ENCODE assay signal across 18 cellular contexts in the genomic region with DNA sequence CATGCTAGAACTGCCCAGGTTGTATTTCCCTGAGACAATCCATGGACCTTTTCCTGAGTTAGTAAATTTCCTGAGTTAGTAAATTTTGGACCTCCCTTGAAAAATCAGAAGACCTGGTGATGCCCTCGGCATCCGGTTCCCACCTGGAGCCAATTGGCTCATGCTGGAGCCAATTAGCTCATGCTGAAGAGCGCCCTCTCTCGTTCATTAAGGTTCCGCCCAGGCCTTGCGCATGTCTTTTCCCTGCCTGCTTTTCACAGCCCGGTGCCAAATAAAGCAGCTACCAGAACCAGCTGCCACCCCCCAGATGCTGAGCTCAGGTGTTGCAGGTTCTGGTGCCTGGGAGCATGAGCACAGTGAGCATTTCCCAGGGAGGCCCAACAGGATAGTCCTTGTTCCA.
DNase-seq lines count a peak whose midpoint lies in the region; ATAC-seq, FAIRE-seq and TF ChIP-seq lines count a peak whose summit lies in the region.
"Had no signal": no experiment of that assay in that cellular context is flagged by ENCODE, and none has a peak within 500 bp of the region (broad histone marks: within the 10 kb centered on the region; RNA-seq: fewer than 3 reads in every experiment).

No MANE protein-coding gene starts in this region.

- FAIRE-seq in A549 (lab: Jason Lieb, UNC) (no peak), RCC 7860 (lab: Jason Lieb, UNC) (no peak)

- peaks cover 51% of the 10 kb centered on the region for H3K36me3 Mint-ChIP-seq in stimulated activated memory B cell treated with anti-CD40 and anti-IgM and Interleukin-4, amounts not matched to agents 10 μg/mL and 1 μg/mL and 100 μg/mL, for 72 hours

- 74% methylated on average over 7 of the region's 7 CpGs for WGBS in A549 (ENCODE audit: missing lambda C conversion rate)

- H3K27ac ChIP-seq in A549 (no peak overlapping the region), DOHH2 (ENCODE audit: low read depth, low read length) (no peak overlapping the region)
- H3K27ac ChIP-seq: gastroesophageal sphincter, parathyroid adenoma, Peyer's patch, WERI-Rb-1 had no signal

- H3K4me2 ChIP-seq in A549 (no peak overlapping the region), DOHH2 (ENCODE audit: low read length) (no peak overlapping the region)

- peaks cover 70% of the 10 kb centered on the region for H3K36me3 ChIP-seq in DOHH2 (ENCODE audit: control insufficient read depth, low read length)
- H3K36me3 ChIP-seq: gastroesophageal sphincter, Peyer's patch, WERI-Rb-1 had no signal

- POLR2A ChIA-PET in A549 (lab: Yijun Ruan, JAX) = no interaction called here

- TF ChIP-seq EP300 in A549 (IDR thresholded peaks at IDR 0.05) = no peak

- no peaks in the 10 kb centered on the region for H3K9me3 Mint-ChIP-seq in stimulated activated memory B cell treated with anti-CD40 and anti-IgM and Interleukin-4, amounts not matched to agents 10 μg/mL and 1 μg/mL and 100 μg/mL, for 72 hours
- H3K9me3 Mint-ChIP-seq: activated naive CD8-positive, alpha-beta T cell treated with anti-CD3 and anti-CD28 coated beads for 36 hours had no signal

- no peaks in the 10 kb centered on the region for H3K79me2 ChIP-seq in DOHH2 (ENCODE audit: control insufficient read depth, low read length)
- H3K79me2 ChIP-seq: parathyroid adenoma had no signal

- H3K4me3 Mint-ChIP-seq in stimulated activated memory B cell treated with anti-CD40 and anti-IgM and Interleukin-4, amounts not matched to agents 10 μg/mL and 1 μg/mL and 100 μg/mL, for 72 hours = no peak overlapping the region
- H3K4me3 Mint-ChIP-seq: activated naive CD8-positive, alpha-beta T cell treated with anti-CD3 and anti-CD28 coated beads for 36 hours; CD4-positive, CD25-positive, alpha-beta regulatory T cell had no signal

- CTCF ChIA-PET in A549 (lab: Yijun Ruan, JAX) = interaction anchor here (0.6 kb wide), 1 partner anchor 377 kb away, joined by 3 read pairs; no protein-coding TSS in a partner anchor

- peak in 1 of 2 experiments; percentile 28 for DNase-seq in A549 (ENCODE audit: low read depth in 1 of 2, low spot score in 1 of 2)
- peak; percentile 4 to 6 for DNase-seq in erythroblast (lab: John Stamatoyannopoulos, UW)
- no peak for DNase-seq in COLO829 (ENCODE audit: low spot score)
- no peak for DNase-seq in RCC 7860 (ENCODE audit: low spot score)
- DNase-seq: activated naive CD8-positive, alpha-beta T cell treated with anti-CD3 and anti-CD28 coated beads for 36 hours; effector CD8-positive, alpha-beta T cell; midbrain; NCI-H1105 treated with DMSO at 0.1 percent for 48 hours; NCI-H345; Peyer's patch; WERI-Rb-1 had no signal

- TF ChIP-seq RAD21 in A549 (conservative IDR thresholded peaks at IDR 0.05 in 1 of 2, IDR thresholded peaks at IDR 0.05 in 1 of 2) = no peak; a peak in 1 of 5 replicates

- H3K27me3 Mint-ChIP-seq in stimulated activated memory B cell treated with anti-CD40 and anti-IgM and Interleukin-4, amounts not matched to agents 10 μg/mL and 1 μg/mL and 100 μg/mL, for 72 hours = no peaks in the 10 kb centered on the region
- H3K27me3 Mint-ChIP-seq: activated naive CD8-positive, alpha-beta T cell treated with anti-CD3 and anti-CD28 coated beads for 36 hours; CD4-positive, CD25-positive, alpha-beta regulatory T cell had no signal

- no peaks in the 10 kb centered on the region for H4K20me1 ChIP-seq in DOHH2 (ENCODE audit: control insufficient read depth, insufficient read depth, low read depth, low read length)

- no peaks in the 10 kb centered on the region for H3K9me2 ChIP-seq in DOHH2 (replicated peaks; ENCODE audit: control insufficient read depth, low read length)

- ATAC-seq in A549 (peak in 1 of 2 experiments; percentile 48; a peak in 1 of 6 replicates), GM21423 (IDR thresholded peaks at IDR 0.05; ENCODE audit: unreplicated experiment) (no peak)
- no peak for ATAC-seq in stimulated activated memory B cell treated with anti-CD40 and anti-IgM and Interleukin-4, amounts not matched to agents 10 μg/mL and 1 μg/mL and 100 μg/mL, for 72 hours
- ATAC-seq: gastroesophageal sphincter had no signal

- H3F3A ChIP-seq in DOHH2 (ENCODE audit: control insufficient read depth, insufficient read depth) = peaks cover 3% of the 10 kb centered on the region; the same call in 1 of the 2 replicates

- TF ChIP-seq POLR2A in A549 (IDR thresholded peaks at IDR 0.05; ENCODE audit: low read length) (no peak), erythroblast (IDR thresholded peaks at IDR 0.05; ENCODE audit: low read length) (no peak)

- H3K9me3 ChIP-seq in A549 (no peaks in the 10 kb centered on the region), DOHH2 (ENCODE audit: control insufficient read depth, insufficient read depth, low read length) (no peaks in the 10 kb centered on the region)
- H3K9me3 ChIP-seq: gastroesophageal sphincter, Peyer's patch had no signal

- no peak overlapping the region for H3K27ac Mint-ChIP-seq in stimulated activated memory B cell treated with anti-CD40 and anti-IgM and Interleukin-4, amounts not matched to agents 10 μg/mL and 1 μg/mL and 100 μg/mL, for 72 hours
- H3K27ac Mint-ChIP-seq: activated naive CD8-positive, alpha-beta T cell treated with anti-CD3 and anti-CD28 coated beads for 36 hours had no signal

- TF ChIP-seq CTCF in A549 (IDR thresholded peaks at IDR 0.05) = peak; percentile 21; the same call in 1 of the 3 replicates
- TF ChIP-seq CTCF in DOHH2 (IDR thresholded peaks at IDR 0.05; ENCODE audit: low read depth, low read length, poor library complexity, severe bottlenecking) = peak; percentile 50
- TF ChIP-seq CTCF in LNCAP (IDR thresholded peaks at IDR 0.05) = peak; percentile 29; the same call in 1 of the 2 replicates

- H3K27me3 ChIP-seq in DOHH2 (ENCODE audit: control insufficient read depth, low read length) = no peaks in the 10 kb centered on the region
- H3K27me3 ChIP-seq: Peyer's patch had no signal

- H3K4me1 Mint-ChIP-seq in stimulated activated memory B cell treated with anti-CD40 and anti-IgM and Interleukin-4, amounts not matched to agents 10 μg/mL and 1 μg/mL and 100 μg/mL, for 72 hours = peaks cover 24% of the 10 kb centered on the region

- H3K4me3 ChIP-seq in A549 (no peak overlapping the region), DOHH2 (ENCODE audit: low read length) (no peak overlapping the region)
- H3K4me3 ChIP-seq: gastroesophageal sphincter, Peyer's patch had no signal

- H3K4me1 ChIP-seq in A549 = peaks cover 6% of the 10 kb centered on the region; the same call in 1 of the 3 replicates
- no peaks in the 10 kb centered on the region for H3K4me1 ChIP-seq in DOHH2 (ENCODE audit: control insufficient read depth, low read length)
- H3K4me1 ChIP-seq: gastroesophageal sphincter, parathyroid adenoma, Peyer's patch had no signal

TF ChIP-seq in A549, 52 proteins besides CTCF, POLR2A, EP300 and RAD21:
- TF ChIP-seq, protein P1, sequence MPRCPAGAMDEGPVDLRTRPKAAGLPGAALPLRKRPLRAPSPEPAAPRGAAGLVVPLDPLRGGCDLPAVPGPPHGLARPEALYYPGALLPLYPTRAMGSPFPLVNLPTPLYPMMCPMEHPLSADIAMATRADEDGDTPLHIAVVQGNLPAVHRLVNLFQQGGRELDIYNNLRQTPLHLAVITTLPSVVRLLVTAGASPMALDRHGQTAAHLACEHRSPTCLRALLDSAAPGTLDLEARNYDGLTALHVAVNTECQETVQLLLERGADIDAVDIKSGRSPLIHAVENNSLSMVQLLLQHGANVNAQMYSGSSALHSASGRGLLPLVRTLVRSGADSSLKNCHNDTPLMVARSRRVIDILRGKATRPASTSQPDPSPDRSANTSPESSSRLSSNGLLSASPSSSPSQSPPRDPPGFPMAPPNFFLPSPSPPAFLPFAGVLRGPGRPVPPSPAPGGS (IDR thresholded peaks at IDR 0.05) = no peak
- no peak for TF ChIP-seq MAZ (IDR thresholded peaks at IDR 0.05; ENCODE audit: borderline replicate concordance, low read depth, low read length)

Comparison
In these comparisons a context has a peak if more than half of its experiments do, and no peak if none do; other contexts are left out.
1. DNase-seq: peak in erythroblast (2 of 2); none in COLO829 (single experiment) and RCC 7860 (single experiment).
2. Peak in every context shown above with its lines, with median percentiles within 50 percentile points of each other: CTCF ChIP-seq.